In the genomic region with DNA sequence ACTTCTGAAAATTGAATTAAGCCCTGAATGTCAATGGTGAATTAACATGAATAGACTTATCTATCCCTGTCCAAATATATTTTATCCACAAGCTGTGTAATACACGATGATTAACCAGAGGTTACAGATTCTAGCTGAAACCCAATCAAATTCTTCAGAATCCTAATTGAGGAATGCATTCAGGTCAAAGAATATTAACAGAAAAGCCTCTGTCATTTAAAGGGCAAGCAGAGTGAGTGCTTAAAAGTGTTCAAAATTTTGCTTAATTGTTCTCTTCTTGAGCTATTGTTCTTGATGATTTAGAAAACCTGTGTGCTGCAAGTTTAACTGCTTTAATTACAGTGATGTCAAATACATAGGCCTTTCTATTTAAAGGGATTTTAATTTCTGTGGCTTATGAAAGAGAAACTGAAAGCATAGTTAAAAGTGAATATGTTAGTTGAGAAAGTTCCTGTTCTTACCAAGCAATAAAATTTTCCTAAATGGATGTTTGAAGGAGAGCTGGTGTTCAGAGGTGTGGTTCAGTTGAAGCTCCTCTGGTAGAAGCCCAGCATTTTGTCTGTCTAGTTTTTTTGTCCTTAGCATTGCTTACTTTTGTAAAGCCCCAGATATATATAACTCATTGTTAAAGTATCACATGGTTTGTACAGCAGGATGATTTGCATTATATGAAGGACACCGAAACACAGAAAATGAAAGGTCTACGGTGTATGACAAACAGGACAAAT, we compare ENCODE assay signal across 8 cellular contexts.
A peak's percentile ranks its signal among the peaks of the same experiment; 100 is the strongest.
DNase-seq lines count a peak whose midpoint lies in the region; ATAC-seq and TF ChIP-seq lines count a peak whose summit lies in the region.

No MANE protein-coding gene starts in this region.

- no peak for DNase-seq in activated naive CD4-positive, alpha-beta T cell (lab: John Stamatoyannopoulos, UW)
- DNase-seq in activated naive CD8-positive, alpha-beta T cell treated with anti-CD3 and anti-CD28 coated beads, Interleukin-2, amount 50 U/mL, for 24 hours: no peak
- DNase-seq in Caco-2 (no peak), iPS-NIHi11 (ENCODE audit: low spot score) (no peak)
- no peak for DNase-seq in activated CD8-positive, alpha-beta memory T cell treated with anti-CD3 and anti-CD28 coated beads, Interleukin-2, amount 50 U/mL, for 4 hours

- H3K27me3 ChIP-seq in Caco-2 (replicated peaks; ENCODE audit: control insufficient read depth, insufficient read depth, low read length): no peaks in the 10 kb centered on the region

- CTCF ChIA-PET in Caco-2 (lab: Charles Lee): no interaction called here

- ATAC-seq in HG03103 (IDR thresholded peaks at IDR 0.05; ENCODE audit: low read depth, unreplicated experiment): peak; percentile 57
- peak; percentile 24 for ATAC-seq in activated naive CD8-positive, alpha-beta T cell treated with anti-CD3 and anti-CD28 coated beads, Interleukin-2, amount 50 U/mL, for 24 hours

- BruUV-seq in Caco-2 (replicated peaks; lab: Mats Ljungman, UMichigan): no TSS peak

- POLR2A ChIA-PET in Caco-2 (lab: Charles Lee): no interaction called here

- H3K36me3 Mint-ChIP-seq in activated naive CD4-positive, alpha-beta T cell treated with anti-CD3 and anti-CD28 coated beads, Interleukin-2, amount 50 U/mL, for 24 hours: no peaks in the 10 kb centered on the region
- H3K36me3 Mint-ChIP-seq in activated naive CD8-positive, alpha-beta T cell treated with anti-CD3 and anti-CD28 coated beads, Interleukin-2, amount 50 U/mL, for 24 hours (ENCODE audit: low read depth): no peaks in the 10 kb centered on the region
- H3K36me3 Mint-ChIP-seq in nephron (ENCODE audit: low read depth): peaks cover 8% of the 10 kb centered on the region
- H3K36me3 Mint-ChIP-seq in Caco-2 (ENCODE audit: insufficient read depth, unreplicated experiment): no peaks in the 10 kb centered on the region

- peaks cover 4% of the 10 kb centered on the region for H3K9me3 Mint-ChIP-seq in activated naive CD4-positive, alpha-beta T cell treated with anti-CD3 and anti-CD28 coated beads, Interleukin-2, amount 50 U/mL, for 24 hours
- peaks cover 8% of the 10 kb centered on the region for H3K9me3 Mint-ChIP-seq in activated naive CD8-positive, alpha-beta T cell treated with anti-CD3 and anti-CD28 coated beads, Interleukin-2, amount 50 U/mL, for 24 hours
- H3K9me3 Mint-ChIP-seq in nephron: peaks cover 8% of the 10 kb centered on the region
- no peaks in the 10 kb centered on the region for H3K9me3 Mint-ChIP-seq in Caco-2 (ENCODE audit: unreplicated experiment)

- 0 out of 2 replicates have a peak, but pooled peaks cover 3% of the 10 kb centered on the region for H3K4me1 ChIP-seq in Caco-2

- H3K27ac Mint-ChIP-seq in activated naive CD4-positive, alpha-beta T cell treated with anti-CD3 and anti-CD28 coated beads, Interleukin-2, amount 50 U/mL, for 24 hours: no peak overlapping the region
- H3K27ac Mint-ChIP-seq in activated naive CD8-positive, alpha-beta T cell treated with anti-CD3 and anti-CD28 coated beads, Interleukin-2, amount 50 U/mL, for 24 hours: peak overlapping the region; percentile 65
- peak overlapping the region; percentile 82 to 91 (median 88) for H3K27ac Mint-ChIP-seq in nephron
- no peak overlapping the region for H3K27ac Mint-ChIP-seq in Caco-2 (ENCODE audit: unreplicated experiment)

- H3K9me3 ChIP-seq in Caco-2: no peaks in the 10 kb centered on the region

- intact Hi-C loops in Caco-2 (cut with micrococcal nuclease; ENCODE audit: unreplicated experiment): no loop called here

- H3K4me3 Mint-ChIP-seq in activated naive CD4-positive, alpha-beta T cell treated with anti-CD3 and anti-CD28 coated beads, Interleukin-2, amount 50 U/mL, for 24 hours: peak overlapping the region; percentile 76
- H3K4me3 Mint-ChIP-seq in activated naive CD8-positive, alpha-beta T cell treated with anti-CD3 and anti-CD28 coated beads, Interleukin-2, amount 50 U/mL, for 24 hours: peak overlapping the region; percentile 63
- H3K4me3 Mint-ChIP-seq in nephron (peak overlapping the region in 2 of 3 experiments; percentile 32 to 50), Caco-2 (ENCODE audit: unreplicated experiment) (no peak overlapping the region)

- H3K36me3 ChIP-seq in Caco-2 (ENCODE audit: control insufficient read depth, insufficient read depth, low read length): no peaks in the 10 kb centered on the region

- peaks cover 8% of the 10 kb centered on the region for H3K4me1 Mint-ChIP-seq in activated naive CD4-positive, alpha-beta T cell treated with anti-CD3 and anti-CD28 coated beads, Interleukin-2, amount 50 U/mL, for 24 hours
- peaks cover 27% of the 10 kb centered on the region for H3K4me1 Mint-ChIP-seq in activated naive CD8-positive, alpha-beta T cell treated with anti-CD3 and anti-CD28 coated beads, Interleukin-2, amount 50 U/mL, for 24 hours
- H3K4me1 Mint-ChIP-seq in nephron: peaks cover 13% of the 10 kb centered on the region
- H3K4me1 Mint-ChIP-seq in Caco-2 (ENCODE audit: low read depth, unreplicated experiment): peaks cover 15% of the 10 kb centered on the region

- no peak for TF ChIP-seq CTCF in nephron (IDR thresholded peaks at IDR 0.05; ENCODE audit: unreplicated experiment in 3 of 3)
- TF ChIP-seq CTCF in Caco-2 (IDR thresholded peaks at IDR 0.05; ENCODE audit: insufficient read depth in 1 of 2, low read depth in 1 of 2, low read length in 1 of 2, severe bottlenecking in 1 of 2, unreplicated experiment in 1 of 2): no peak

- no peaks in the 10 kb centered on the region for H3K27me3 Mint-ChIP-seq in activated naive CD4-positive, alpha-beta T cell treated with anti-CD3 and anti-CD28 coated beads, Interleukin-2, amount 50 U/mL, for 24 hours
- no peaks in the 10 kb centered on the region for H3K27me3 Mint-ChIP-seq in activated naive CD8-positive, alpha-beta T cell treated with anti-CD3 and anti-CD28 coated beads, Interleukin-2, amount 50 U/mL, for 24 hours
- H3K27me3 Mint-ChIP-seq in nephron (ENCODE audit: low read depth): no peaks in the 10 kb centered on the region
- no peaks in the 10 kb centered on the region for H3K27me3 Mint-ChIP-seq in Caco-2 (ENCODE audit: insufficient read depth, unreplicated experiment)

- H3K4me3 ChIP-seq in Caco-2 (ENCODE audit: low read depth, low read length): no peak overlapping the region

Comparison
In these comparisons a context has a peak if more than half of its experiments do, and no peak if none do; other contexts are left out.
1. H3K27ac Mint-ChIP-seq: peak in activated naive CD8-positive, alpha-beta T cell treated with anti-CD3 and anti-CD28 coated beads, Interleukin-2, amount 50 U/mL, for 24 hours (single experiment) and nephron (3 of 3); none in activated naive CD4-positive, alpha-beta T cell treated with anti-CD3 and anti-CD28 coated beads, Interleukin-2, amount 50 U/mL, for 24 hours (single experiment) and Caco-2 (single experiment).